15 cellular contexts compared by ENCODE assay signal in genomic region chr1:56378376-56379070, GRCh38.
DNase-seq lines count a peak whose midpoint lies in the region; ATAC-seq and TF ChIP-seq lines count a peak whose summit lies in the region.
"Had no signal": no experiment of that assay in that cellular context is flagged by ENCODE, and none has a peak within 500 bp of the region (broad histone marks: within the 10 kb centered on the region; RNA-seq: fewer than 3 reads in every experiment).

No MANE protein-coding gene starts in this region.

- no peak for ATAC-seq in HG03432 (IDR thresholded peaks at IDR 0.05; ENCODE audit: unreplicated experiment)
- ATAC-seq: activated CD4-positive, alpha-beta T cell treated with anti-CD3 and anti-CD28 coated beads for 36 hours; esophagus mucosa; heart left ventricle; stimulated activated naive B cell treated with anti-CD40 and anti-IgM and Interleukin-4, amounts not matched to agents 10 μg/mL and 1 μg/mL and 100 μg/mL, for 72 hours had no signal

- peak; percentile 15 for TF ChIP-seq CTCF in AG09319 (IDR thresholded peaks at IDR 0.05; ENCODE audit: low read depth, low read length)

- DNase-seq in AG09319 (ENCODE audit: extremely low read depth, low read depth) (no peak), DMS79 treated with DMSO at 0.1 percent for 48 hours (lab: John Stamatoyannopoulos, UW) (peak; percentile 55), NCI-H774 (lab: John Stamatoyannopoulos, UW) (peak; percentile 28), left kidney (ENCODE audit: low read depth, low spot score) (peak; percentile 86), CD1c-positive myeloid dendritic cell (ENCODE audit: extremely low spot score) (no peak), occipital lobe (lab: John Stamatoyannopoulos, UW) (no peak), G401 (ENCODE audit: low spot score) (no peak)
- DNase-seq: activated CD4-positive, alpha-beta T cell treated with anti-CD3 and anti-CD28 coated beads for 36 hours; brain microvascular endothelial cell; dorsolateral prefrontal cortex; heart left ventricle; stimulated activated naive B cell treated with anti-CD40 and anti-IgM and Interleukin-4, amounts not matched to agents 10 μg/mL and 1 μg/mL and 100 μg/mL, for 72 hours; T1000 had no signal

- in situ Hi-C loops in G401 (cut with HindIII; ENCODE audit: low sequenced_read_pairs): no loop called here

Comparison
In these comparisons a context has a peak if more than half of its experiments do, and no peak if none do; other contexts are left out.
1. DNase-seq: peak in DMS79 treated with DMSO at 0.1 percent for 48 hours (single experiment), NCI-H774 (single experiment) and left kidney (single experiment); none in AG09319 (single experiment), CD1c-positive myeloid dendritic cell (single experiment), occipital lobe (single experiment) and G401 (single experiment).